Comparison of ENCODE assay signal across 2 cellular contexts in genomic region chr12:63624258-63624657, GRCh38. TPM values are rescaled to one million over a fixed set of nuclear protein-coding genes. Genes with fewer than 3 reads are reported as not detected.
"Had no signal": no experiment of that assay in that cellular context is flagged by ENCODE, and none has a peak within 500 bp of the region (broad histone marks: within the 10 kb centered on the region; RNA-seq: fewer than 3 reads in every experiment).

No MANE protein-coding gene starts in this region.

RNA-seq across cellular contexts. Expression of gene DPY19L2, which starts 44.0 kb away (rescaled TPM):
- total RNA-seq: HepG2 had no signal
- polyA plus RNA-seq: HepG2, IgD-negative memory B cell had no signal
